ENCODE assay signal across 1 cellular context in genomic region chr19:15297416-15298224, GRCh38.
A peak's percentile ranks its signal among the peaks of the same experiment; 100 is the strongest.
TF ChIP-seq lines count a peak whose summit lies in the region.

No MANE protein-coding gene starts in this region.

TF ChIP-seq in K562, 482 proteins besides CTCF, POLR2A, EP300 and RAD21 (continued from another document and continues in another):
- TF ChIP-seq L3MBTL2 (IDR thresholded peaks at IDR 0.05) = peak; percentile 57; the same call in 1 of the 2 replicates
- no peak for TF ChIP-seq RBBP5 (IDR thresholded peaks at IDR 0.05; ENCODE audit: borderline replicate concordance, insufficient read depth, low read length, poor library complexity, severe bottlenecking)
- TF ChIP-seq MAZ (CRISPR knock-in tag; conservative IDR thresholded peaks at IDR 0.05 in 1 of 2, IDR thresholded peaks at IDR 0.05 in 1 of 2) = 0 out of 4 replicates have a peak, but pooled peaks of 1 of the 2 experiments have one; percentile 38
- TF ChIP-seq TCFL5 (CRISPR knock-in tag; conservative IDR thresholded peaks at IDR 0.05) = no peak
- 0 out of 2 replicates have a peak, but pooled peaks have one; percentile 8 for TF ChIP-seq JUN (IDR thresholded peaks at IDR 0.05; ENCODE audit: borderline replicate concordance, low read depth, low read length)
- no peak for TF ChIP-seq JUN (CRISPR knock-in tag; IDR thresholded peaks at IDR 0.05; ENCODE audit: borderline replicate concordance)
- peak; percentile 95 for TF ChIP-seq ZNF584 (CRISPR knock-in tag; IDR thresholded peaks at IDR 0.05; ENCODE audit: low read depth)
- TF ChIP-seq SIN3B (IDR thresholded peaks at IDR 0.05; ENCODE audit: low read depth) = no peak
- no peak for TF ChIP-seq HNRNPUL1 (IDR thresholded peaks at IDR 0.05; ENCODE audit: low read length)
- TF ChIP-seq BRD4 (IDR thresholded peaks at IDR 0.05) = peak; percentile 46; the same call in 1 of the 2 replicates
- no peak; the same call in 1 of the 2 replicates for TF ChIP-seq HDAC2 (IDR thresholded peaks at IDR 0.05)
- TF ChIP-seq THRB (CRISPR knock-in tag; conservative IDR thresholded peaks at IDR 0.05) = no peak
- TF ChIP-seq ADNP (tag; IDR thresholded peaks at IDR 0.05) = no peak
- peak; percentile 92 for TF ChIP-seq ATF4 (CRISPR knock-in tag; IDR thresholded peaks at IDR 0.05)
- TF ChIP-seq PURB (CRISPR knock-in tag; IDR thresholded peaks at IDR 0.05; ENCODE audit: low read depth) = no peak
- 0 out of 2 replicates have a peak, but pooled peaks have one; percentile 34 for TF ChIP-seq CREM (IDR thresholded peaks at IDR 0.05; ENCODE audit: low read depth)
- no peak for TF ChIP-seq ZNF124 (CRISPR knock-in tag; IDR thresholded peaks at IDR 0.05)
- peak; percentile 54; the same call in 1 of the 2 replicates for TF ChIP-seq EP400 (IDR thresholded peaks at IDR 0.05)
- TF ChIP-seq TGIF2 (CRISPR knock-in tag; IDR thresholded peaks at IDR 0.05) = no peak
- peak; percentile 41 for TF ChIP-seq IRF9 (tag; IDR thresholded peaks at IDR 0.05)
- TF ChIP-seq ZNF140 (CRISPR knock-in tag; IDR thresholded peaks at IDR 0.05) = no peak
- no peak for TF ChIP-seq FOXJ3 (CRISPR knock-in tag; IDR thresholded peaks at IDR 0.05)
- no peak for TF ChIP-seq ZNF384 (IDR thresholded peaks at IDR 0.05; ENCODE audit: low read depth, low read length)
- no peak for TF ChIP-seq E2F4 (CRISPR knock-in tag; IDR thresholded peaks at IDR 0.05; ENCODE audit: low read depth)
- no peak for TF ChIP-seq BCL6 (CRISPR knock-in tag; IDR thresholded peaks at IDR 0.05)
- peak; percentile 65 for TF ChIP-seq ZNF583 (CRISPR knock-in tag; IDR thresholded peaks at IDR 0.05)
- TF ChIP-seq ZNF668 (CRISPR knock-in tag; IDR thresholded peaks at IDR 0.05) = 0 out of 2 replicates have a peak, but pooled peaks have one; percentile 11
- TF ChIP-seq HDGF (IDR thresholded peaks at IDR 0.05) = no peak
- 0 out of 2 replicates have a peak, but pooled peaks have one; percentile 22 for TF ChIP-seq NR2C2 (CRISPR knock-in tag; IDR thresholded peaks at IDR 0.05)
- TF ChIP-seq NR2C2 (tag; IDR thresholded peaks at IDR 0.05) = peak; percentile 60; the same call in 1 of the 2 replicates
- no peak for TF ChIP-seq SETDB1 (IDR thresholded peaks at IDR 0.05; ENCODE audit: low read length)
- no peak for TF ChIP-seq MNT (conservative IDR thresholded peaks at IDR 0.05)
- TF ChIP-seq ZNF263 (CRISPR knock-in tag; IDR thresholded peaks at IDR 0.05; ENCODE audit: borderline replicate concordance) = no peak
- no peak for TF ChIP-seq ZFP91 (CRISPR knock-in tag; IDR thresholded peaks at IDR 0.05)
- TF ChIP-seq MAX (CRISPR knock-in tag; IDR thresholded peaks at IDR 0.05) = no peak
- no peak for TF ChIP-seq ZNF184 (CRISPR knock-in tag; IDR thresholded peaks at IDR 0.05)
- TF ChIP-seq SMARCA5 (IDR thresholded peaks at IDR 0.05) = no peak
- no peak for TF ChIP-seq NFXL1 (CRISPR knock-in tag; IDR thresholded peaks at IDR 0.05)
- TF ChIP-seq PHB (CRISPR knock-in tag; IDR thresholded peaks at IDR 0.05) = no peak
- TF ChIP-seq HNRNPL (IDR thresholded peaks at IDR 0.05; ENCODE audit: low read depth, low read length) = no peak
- TF ChIP-seq FOSL1 (tag; conservative IDR thresholded peaks at IDR 0.05) = 0 out of 2 replicates have a peak, but pooled peaks have one; percentile 16
- TF ChIP-seq KHSRP (IDR thresholded peaks at IDR 0.05) = no peak
- TF ChIP-seq HOXB6 (CRISPR knock-in tag; IDR thresholded peaks at IDR 0.05; ENCODE audit: borderline replicate concordance) = no peak
- no peak for TF ChIP-seq FUS (optimal IDR thresholded peaks at IDR 0.05; ENCODE audit: low read depth, low read length)
- no peak for TF ChIP-seq MED1 (CRISPR knock-in tag; IDR thresholded peaks at IDR 0.05; ENCODE audit: borderline replicate concordance)
- TF ChIP-seq TAF9B (IDR thresholded peaks at IDR 0.05; ENCODE audit: partially characterized antibody) = no peak
- peak; percentile 89 for TF ChIP-seq ATF7 (IDR thresholded peaks at IDR 0.05)
- TF ChIP-seq SMAD2 (IDR thresholded peaks at IDR 0.05; ENCODE audit: low read depth, low read length) = no peak
- TF ChIP-seq CREBBP (IDR thresholded peaks at IDR 0.05; ENCODE audit: low read depth, low read length) = no peak
- TF ChIP-seq HES1 (IDR thresholded peaks at IDR 0.05; ENCODE audit: low read depth) = no peak
- peak; percentile 57; the same call in 1 of the 2 replicates for TF ChIP-seq ZSCAN32 (CRISPR knock-in tag; IDR thresholded peaks at IDR 0.05)
- TF ChIP-seq FOXA1 (IDR thresholded peaks at IDR 0.05; ENCODE audit: borderline replicate concordance) = no peak
- peak; percentile 92 for TF ChIP-seq SMAD4 (CRISPR knock-in tag; conservative IDR thresholded peaks at IDR 0.05)
- TF ChIP-seq ZNF592 (IDR thresholded peaks at IDR 0.05) = peak; percentile 81
- no peak for TF ChIP-seq SREBF2 (CRISPR knock-in tag; IDR thresholded peaks at IDR 0.05)
- peak; percentile 73; the same call in 1 of the 2 replicates for TF ChIP-seq MTA3 (IDR thresholded peaks at IDR 0.05; ENCODE audit: borderline replicate concordance)
- TF ChIP-seq E4F1 (CRISPR knock-in tag; IDR thresholded peaks at IDR 0.05; ENCODE audit: borderline replicate concordance) = no peak
- TF ChIP-seq CTBP1 (IDR thresholded peaks at IDR 0.05; ENCODE audit: borderline replicate concordance) = peak; percentile 74; the same call in 1 of the 2 replicates
- TF ChIP-seq DDX20 (tag; IDR thresholded peaks at IDR 0.05; ENCODE audit: low read depth) = 0 out of 2 replicates have a peak, but pooled peaks have one; percentile 29
- TF ChIP-seq PYGO2 (tag; IDR thresholded peaks at IDR 0.05) = no peak
